ENCODE assay signal across 8 cellular contexts in genomic region chr12:11580125-11580751, GRCh38.
DNase-seq lines count a peak whose midpoint lies in the region; ATAC-seq lines count a peak whose summit lies in the region.

No MANE protein-coding gene starts in this region.

- ATAC-seq in GM19328 (IDR thresholded peaks at IDR 0.05; ENCODE audit: unreplicated experiment) = no peak
- no peak for ATAC-seq in HG02623 (IDR thresholded peaks at IDR 0.05; ENCODE audit: unreplicated experiment)

- DNase-seq in ELR (ENCODE audit: low read depth) = peak; percentile 85
- DNase-seq in MV-4-11 (lab: John Stamatoyannopoulos, UW) = peak; percentile 98
- DNase-seq in epithelial cell of prostate (ENCODE audit: low read depth, low spot score) = peak; percentile 95
- DNase-seq in GM19238 (ENCODE audit: insufficient read length, low spot score) = no peak
- DNase-seq in NCI-H82 (lab: John Stamatoyannopoulos, UW) = no peak

- no peak overlapping the region for H3K4me3 ChIP-seq in rectal smooth muscle tissue (ENCODE audit: low read length)

- H3K27ac ChIP-seq in epithelial cell of prostate = peak overlapping the region; percentile 66
- H3K27ac ChIP-seq in rectal smooth muscle tissue (ENCODE audit: low read depth, low read length) = peak overlapping the region; percentile 59

- H3K9ac ChIP-seq in rectal smooth muscle tissue (ENCODE audit: low read length) = no peak overlapping the region

- no peaks in the 10 kb centered on the region for H3K36me3 ChIP-seq in rectal smooth muscle tissue (ENCODE audit: control insufficient read depth, insufficient read depth, low read length)

- H3K4me1 ChIP-seq in rectal smooth muscle tissue (ENCODE audit: control insufficient read depth, insufficient read depth, low read length) = peaks cover 9% of the 10 kb centered on the region

- no peaks in the 10 kb centered on the region for H3K27me3 ChIP-seq in rectal smooth muscle tissue (ENCODE audit: control insufficient read depth, insufficient read depth, low read length)

Comparison
In these comparisons a context has a peak if more than half of its experiments do, and no peak if none do; other contexts are left out.
1. DNase-seq: peak in ELR (single experiment), MV-4-11 (single experiment) and epithelial cell of prostate (single experiment); none in GM19238 (single experiment) and NCI-H82 (single experiment).